Comparison of ENCODE assay signal across 19 cellular contexts in the genomic region with DNA sequence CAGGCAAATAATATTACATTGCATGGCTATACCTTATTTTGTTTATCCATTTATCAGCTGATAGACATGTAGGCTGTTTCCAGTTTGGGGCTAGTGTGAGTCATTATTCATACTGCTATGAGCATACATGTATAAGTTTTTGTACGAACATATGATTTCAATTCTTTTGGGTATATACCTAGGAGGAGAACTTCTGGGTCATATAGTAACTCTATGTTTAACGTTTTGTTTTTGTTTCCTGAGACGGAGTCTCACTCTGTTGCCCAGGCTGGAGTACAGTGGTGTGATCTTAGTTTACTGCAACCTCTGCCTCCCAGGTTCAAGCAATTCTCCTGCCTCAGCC. TPM values are rescaled to one million over a fixed set of nuclear protein-coding genes. Genes with fewer than 3 reads are reported as not detected.
DNase-seq lines count a peak whose midpoint lies in the region; ATAC-seq lines count a peak whose summit lies in the region.
"Had no signal": no experiment of that assay in that cellular context is flagged by ENCODE, and none has a peak within 500 bp of the region (broad histone marks: within the 10 kb centered on the region; RNA-seq: fewer than 3 reads in every experiment).

No MANE protein-coding gene starts in this region.

- H3K27ac ChIP-seq in right cardiac atrium (ENCODE audit: low read length) = no peak overlapping the region
- H3K27ac ChIP-seq: coronary artery, SJCRH30, uterus had no signal

- no peaks in the 10 kb centered on the region for H3K4me1 ChIP-seq in right cardiac atrium (ENCODE audit: control insufficient read depth, insufficient read depth, low read length)
- H3K4me1 ChIP-seq: SJCRH30, uterus had no signal

- intact Hi-C loops in right cardiac atrium (cut with DNase I) = no loop called here

- peaks cover 79% of the 10 kb centered on the region for H3K4me1 Mint-ChIP-seq in stimulated activated naive CD8-positive, alpha-beta T cell treated with anti-CD3 and anti-CD28 coated beads, Interleukin-15, Interleukin-2, amounts not matched to agents 100 ng/mL and 50 ng/mL, for 24 hours (ENCODE audit: low read depth)
- peaks cover 34% of the 10 kb centered on the region for H3K4me1 Mint-ChIP-seq in T-helper 17 cell
- peaks cover 30 to 37% of the 10 kb centered on the region in 2 donors for H3K4me1 Mint-ChIP-seq in effector memory CD8-positive, alpha-beta T cell (ENCODE audit: low read depth in 2 of 2)

- DNase-seq in stimulated activated naive CD8-positive, alpha-beta T cell treated with anti-CD3 and anti-CD28 coated beads, Interleukin-15, Interleukin-2, amounts not matched to agents 100 U/mL and 50 U/mL, for 24 hours = no peak
- DNase-seq in T-helper 17 cell = no peak
- no peak for DNase-seq in effector memory CD8-positive, alpha-beta T cell
- no peak for DNase-seq in right cardiac atrium
- no peak for DNase-seq in globus pallidus (ENCODE audit: low spot score)
- DNase-seq: activated CD8-positive, alpha-beta memory T cell treated with anti-CD3 and anti-CD28 coated beads, Interleukin-2, amount 50 U/mL, for 4 hours; aorta; DMS153; H7; NCI-H1092; nucleus accumbens; SJCRH30; uterus had no signal

- 74% methylated on average over 3 of the region's 3 CpGs for WGBS in right cardiac atrium

- no peak overlapping the region for H3K4me3 ChIP-seq in right cardiac atrium (ENCODE audit: low read length)
- H3K4me3 ChIP-seq: coronary artery, SJCRH30, uterus had no signal

- H3K27ac Mint-ChIP-seq in stimulated activated naive CD8-positive, alpha-beta T cell treated with anti-CD3 and anti-CD28 coated beads, Interleukin-15, Interleukin-2, amounts not matched to agents 100 ng/mL and 50 ng/mL, for 24 hours = peak overlapping the region; percentile 94
- H3K27ac Mint-ChIP-seq in T-helper 17 cell = peak overlapping the region; percentile 96
- H3K27ac Mint-ChIP-seq in effector memory CD8-positive, alpha-beta T cell = peak overlapping the region; percentile 95 to 96
- H3K27ac Mint-ChIP-seq: mesothelial cell of epicardium had no signal

- peaks cover 9% of the 10 kb centered on the region for H3K36me3 Mint-ChIP-seq in stimulated activated naive CD8-positive, alpha-beta T cell treated with anti-CD3 and anti-CD28 coated beads, Interleukin-15, Interleukin-2, amounts not matched to agents 100 ng/mL and 50 ng/mL, for 24 hours (ENCODE audit: low read depth)
- no peaks in the 10 kb centered on the region for H3K36me3 Mint-ChIP-seq in T-helper 17 cell (ENCODE audit: low read depth)
- peaks cover 35% of the 10 kb centered on the region for H3K36me3 Mint-ChIP-seq in effector memory CD8-positive, alpha-beta T cell (ENCODE audit: insufficient read depth)
- H3K36me3 Mint-ChIP-seq: mesothelial cell of epicardium had no signal

- H3K9me3 ChIP-seq in T-helper 17 cell (ENCODE audit: control insufficient read depth, low read length, poor library complexity, severe bottlenecking) (no peaks in the 10 kb centered on the region), right cardiac atrium (ENCODE audit: control insufficient read depth, low read length) (no peaks in the 10 kb centered on the region)
- H3K9me3 ChIP-seq: SJCRH30, uterus had no signal

- H3K27me3 Mint-ChIP-seq in stimulated activated naive CD8-positive, alpha-beta T cell treated with anti-CD3 and anti-CD28 coated beads, Interleukin-15, Interleukin-2, amounts not matched to agents 100 ng/mL and 50 ng/mL, for 24 hours = no peaks in the 10 kb centered on the region
- H3K27me3 Mint-ChIP-seq in T-helper 17 cell = no peaks in the 10 kb centered on the region
- no peaks in the 10 kb centered on the region for H3K27me3 Mint-ChIP-seq in effector memory CD8-positive, alpha-beta T cell

- H3K27me3 ChIP-seq in right cardiac atrium (ENCODE audit: control insufficient read depth, insufficient read depth) = no peaks in the 10 kb centered on the region
- H3K27me3 ChIP-seq: SJCRH30 had no signal

- no peaks in the 10 kb centered on the region for H3K9me3 Mint-ChIP-seq in stimulated activated naive CD8-positive, alpha-beta T cell treated with anti-CD3 and anti-CD28 coated beads, Interleukin-15, Interleukin-2, amounts not matched to agents 100 ng/mL and 50 ng/mL, for 24 hours
- peaks cover 2 to 7% of the 10 kb centered on the region in 2 donors for H3K9me3 Mint-ChIP-seq in effector memory CD8-positive, alpha-beta T cell
- H3K9me3 Mint-ChIP-seq: mesothelial cell of epicardium had no signal

- no peak for ATAC-seq in stimulated activated naive CD8-positive, alpha-beta T cell treated with anti-CD3 and anti-CD28 coated beads, Interleukin-15, Interleukin-2, amounts not matched to agents 100 U/mL and 50 U/mL, for 24 hours
- ATAC-seq in T-helper 17 cell (no peak), right cardiac atrium (no peak), GM19328 (IDR thresholded peaks at IDR 0.05; ENCODE audit: unreplicated experiment) (no peak), GM19455 (IDR thresholded peaks at IDR 0.05; ENCODE audit: unreplicated experiment) (no peak)
- no peak for ATAC-seq in effector memory CD8-positive, alpha-beta T cell (replicated peaks)
- ATAC-seq: sciatic nerve had no signal

- H3K4me3 Mint-ChIP-seq in stimulated activated naive CD8-positive, alpha-beta T cell treated with anti-CD3 and anti-CD28 coated beads, Interleukin-15, Interleukin-2, amounts not matched to agents 100 ng/mL and 50 ng/mL, for 24 hours = no peak overlapping the region
- peak overlapping the region; percentile 21 for H3K4me3 Mint-ChIP-seq in T-helper 17 cell
- peak overlapping the region; percentile 36 to 44 for H3K4me3 Mint-ChIP-seq in effector memory CD8-positive, alpha-beta T cell
- H3K4me3 Mint-ChIP-seq: mesothelial cell of epicardium had no signal

RNA-seq across cellular contexts. Expression of a gene that starts 2.4 kb away (rescaled TPM):
- 100 to 1,000 TPM; 322 to 338 TPM for total RNA-seq in T-helper 17 cell
- 1 to 10 TPM in 3 of 4 donors, under 1 TPM in 1; 0.82 to 4.8 (median 1.9) TPM for total RNA-seq in right cardiac atrium
- polyA plus RNA-seq in right cardiac atrium = 0.61 TPM
- total RNA-seq: mesothelial cell of epicardium, SJCRH30 had no signal

RNA-seq across cellular contexts. Expression of a gene that starts 24.5 kb away (rescaled TPM):
- 10 to 100 TPM; 18.3 to 21.4 TPM for total RNA-seq in T-helper 17 cell
- 10 to 100 TPM; 34.8 to 41.1 (median 36.4) TPM for total RNA-seq in right cardiac atrium
- 29.4 TPM for polyA plus RNA-seq in right cardiac atrium

RNA-seq across cellular contexts. Expression of a gene that starts 40.3 kb away (rescaled TPM):
- total RNA-seq in T-helper 17 cell (10 to 100 TPM; 17.4 to 19.2 TPM), right cardiac atrium (10 to 100 TPM; 26.9 to 46.2 (median 30.5) TPM)
- polyA plus RNA-seq in right cardiac atrium = 20.9 TPM

RNA-seq across cellular contexts. Expression of a gene that starts 56.2 kb away (rescaled TPM):
- 1 to 10 TPM; 5.1 to 5.3 TPM for total RNA-seq in T-helper 17 cell
- 10 to 100 TPM; 40.9 to 65.6 (median 52.5) TPM for total RNA-seq in right cardiac atrium
- polyA plus RNA-seq in right cardiac atrium = 66.7 TPM

Comparison
In these comparisons a context has a peak if more than half of its experiments do, and no peak if none do; other contexts are left out.
1. RNA of a gene that starts 2.4 kb away (total RNA-seq): 322 to 338 TPM in T-helper 17 cell; 0.82 to 4.8 TPM in right cardiac atrium; every median in the first group is over 10 times any median in the second.
2. Peak in every context shown above with its lines, with median percentiles within 50 percentile points of each other: H3K27ac Mint-ChIP-seq.